1 cellular context compared by ENCODE assay signal in the genomic region with DNA sequence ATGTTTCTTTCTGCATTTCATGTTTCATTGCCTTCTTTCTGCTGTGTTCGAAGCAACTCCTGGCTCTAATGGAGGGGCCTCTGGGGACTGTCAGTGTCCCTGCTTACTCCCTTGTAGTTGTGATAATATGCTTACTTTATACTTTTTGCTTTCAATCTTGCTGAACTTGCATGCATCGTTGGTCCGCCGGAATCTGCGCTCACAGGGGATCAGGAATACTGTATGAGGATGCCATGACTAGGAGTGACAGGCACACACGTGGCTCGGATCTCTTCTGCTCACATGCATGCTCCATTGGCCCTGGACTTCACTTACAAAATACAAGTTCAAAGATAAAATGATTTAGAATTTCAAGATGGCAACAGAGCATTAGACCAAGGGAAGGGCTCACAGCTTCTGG.
TF ChIP-seq lines count a peak whose summit lies in the region.

No MANE protein-coding gene starts in this region.

TF ChIP-seq in WTC11, 78 proteins besides CTCF, POLR2A, EP300 and RAD21 (continued from another document):
- TF ChIP-seq ZNF281 (CRISPR knock-in tag; IDR thresholded peaks at IDR 0.05) (no peak), PRDM15 (CRISPR knock-in tag; IDR thresholded peaks at IDR 0.05) (no peak), ZNF396 (CRISPR knock-in tag; IDR thresholded peaks at IDR 0.05; ENCODE audit: borderline replicate concordance) (no peak)
- TF ChIP-seq, protein P1, sequence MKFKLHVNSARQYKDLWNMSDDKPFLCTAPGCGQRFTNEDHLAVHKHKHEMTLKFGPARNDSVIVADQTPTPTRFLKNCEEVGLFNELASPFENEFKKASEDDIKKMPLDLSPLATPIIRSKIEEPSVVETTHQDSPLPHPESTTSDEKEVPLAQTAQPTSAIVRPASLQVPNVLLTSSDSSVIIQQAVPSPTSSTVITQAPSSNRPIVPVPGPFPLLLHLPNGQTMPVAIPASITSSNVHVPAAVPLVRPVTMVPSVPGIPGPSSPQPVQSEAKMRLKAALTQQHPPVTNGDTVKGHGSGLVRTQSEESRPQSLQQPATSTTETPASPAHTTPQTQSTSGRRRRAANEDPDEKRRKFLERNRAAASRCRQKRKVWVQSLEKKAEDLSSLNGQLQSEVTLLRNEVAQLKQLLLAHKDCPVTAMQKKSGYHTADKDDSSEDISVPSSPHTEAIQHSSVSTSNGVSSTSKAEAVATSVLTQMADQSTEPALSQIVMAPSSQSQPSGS (CRISPR knock-in tag; IDR thresholded peaks at IDR 0.05; ENCODE audit: borderline replicate concordance, low read depth), result no peak
